In genomic region chr19:56900573-56901097, GRCh38 we compare ENCODE assay signal across 15 cellular contexts.
"Had no signal": no experiment of that assay in that cellular context is flagged by ENCODE, and none has a peak within 500 bp of the region (broad histone marks: within the 10 kb centered on the region; RNA-seq: fewer than 3 reads in every experiment).

No MANE protein-coding gene starts in this region.

- H3K36me3 ChIP-seq: esophagus muscularis mucosa, spleen, thoracic aorta, upper lobe of left lung had no signal

- H3K4me3 ChIP-seq: esophagus muscularis mucosa, lung, spleen, thoracic aorta, upper lobe of left lung had no signal

- FAIRE-seq: endothelial cell of umbilical vein had no signal

- H3K27me3 ChIP-seq: spleen, upper lobe of left lung had no signal

- DNase-seq: activated CD4-positive, alpha-beta T cell treated with anti-CD3 and anti-CD28 coated beads, Interleukin-2, amount 50 U/mL, for 48 hours; activated gamma-delta T cell treated with Interleukin-2 at 50 U/mL for 16 hours; activated T-cell treated with anti-CD3 and anti-CD28 coated beads for 4 hours; amniotic stem cell; dermis blood vessel endothelial cell; effector memory CD4-positive, alpha-beta T cell; islet precursor cell; spleen; stimulated activated CD4-positive, alpha-beta T cell treated with anti-CD3 and anti-CD28 coated beads, Interleukin-4, amount 100 ng/mL, for 4 hours; T-helper 2 cell; upper lobe of left lung had no signal
